In genomic region chr17:29212094-29212631, GRCh38 we compare ENCODE assay signal across 26 cellular contexts. TPM values are rescaled to one million over a fixed set of nuclear protein-coding genes. Genes with fewer than 3 reads are reported as not detected.
"Had no signal": no experiment of that assay in that cellular context is flagged by ENCODE, and none has a peak within 500 bp of the region (broad histone marks: within the 10 kb centered on the region; RNA-seq: fewer than 3 reads in every experiment).

No MANE protein-coding gene starts in this region.

- H3K9me3 Mint-ChIP-seq: activated CD4-positive, alpha-beta memory T cell treated with anti-CD3 and anti-CD28 coated beads, Interleukin-2, amount 10 ng/mL, durations not matched to agents 7 days and 5 days; activated naive CD4-positive, alpha-beta T cell treated with anti-CD3 and anti-CD28 coated beads, Interleukin-2, amount 10 ng/mL, durations not matched to agents 7 days and 5 days; immature natural killer cell; natural killer cell; T-helper 1 cell treated with Interleukin-12 subunit alpha and Interleukin-12 subunit beta and Interleukin-4 antibody, amounts not matched to agents 30 μg/mL and 1 μg/mL, for 36 hours had no signal

- H3K9me3 ChIP-seq: neutrophil, ovary, psoas muscle, right atrium auricular region, tibial nerve had no signal

- H3K4me1 Mint-ChIP-seq: immature natural killer cell, natural killer cell had no signal

- H3K27ac Mint-ChIP-seq: activated CD4-positive, alpha-beta memory T cell treated with anti-CD3 and anti-CD28 coated beads, Interleukin-2, amount 10 ng/mL, durations not matched to agents 7 days and 5 days; activated naive CD4-positive, alpha-beta T cell treated with anti-CD3 and anti-CD28 coated beads, Interleukin-2, amount 10 ng/mL, durations not matched to agents 7 days and 5 days; immature natural killer cell; natural killer cell; T-helper 1 cell treated with Interleukin-12 subunit alpha and Interleukin-12 subunit beta and Interleukin-4 antibody, amounts not matched to agents 30 μg/mL and 1 μg/mL, for 36 hours had no signal

- DNase-seq: activated CD4-positive, alpha-beta memory T cell treated with anti-CD3 and anti-CD28 coated beads, Interleukin-2, amount 10 ng/mL, durations not matched to agents 7 days and 5 days; activated CD4-positive, alpha-beta T cell treated with anti-CD3 and anti-CD28 coated beads for 48 hours; activated effector memory CD4-positive, alpha-beta T cell treated with anti-CD3 and anti-CD28 coated beads, Interleukin-2, amount 50 U/mL, for 16 hours; activated naive CD4-positive, alpha-beta T cell treated with anti-CD3 and anti-CD28 coated beads, Interleukin-2, amount 10 ng/mL, durations not matched to agents 7 days and 5 days; dermis blood vessel endothelial cell; effector memory CD4-positive, alpha-beta T cell; glutamatergic neuron; immature natural killer cell; left ventricle myocardium superior; natural killer cell; ovary; psoas muscle; stimulated activated CD4-positive, alpha-beta T cell treated with anti-CD3 and anti-CD28 coated beads, Interleukin-12 subunit alpha, Interleukin-12 subunit beta, amount 100 ng/mL, for 4 hours; stimulated activated CD4-positive, alpha-beta T cell treated with anti-CD3 and anti-CD28 coated beads, Interleukin-4, amount 100 ng/mL, for 4 hours; stimulated activated naive CD8-positive, alpha-beta T cell treated with anti-CD3 and anti-CD28 coated beads, Interleukin-15, Interleukin-2, amounts not matched to agents 100 U/mL and 50 U/mL, for 24 hours had no signal

- H3K79me2 ChIP-seq: hepatocyte had no signal

- H3K4me3 ChIP-seq: hepatocyte, ovary, psoas muscle, right atrium auricular region, tibial nerve had no signal

- H2AFZ ChIP-seq: hepatocyte had no signal

- H3K4me2 ChIP-seq: hepatocyte had no signal

- H3K27me3 ChIP-seq: hepatocyte, ovary, right atrium auricular region, tibial nerve had no signal

- H3K4me3 Mint-ChIP-seq: activated CD4-positive, alpha-beta memory T cell treated with anti-CD3 and anti-CD28 coated beads, Interleukin-2, amount 10 ng/mL, durations not matched to agents 7 days and 5 days; activated naive CD4-positive, alpha-beta T cell treated with anti-CD3 and anti-CD28 coated beads, Interleukin-2, amount 10 ng/mL, durations not matched to agents 7 days and 5 days; immature natural killer cell; natural killer cell; T-helper 1 cell treated with Interleukin-12 subunit alpha and Interleukin-12 subunit beta and Interleukin-4 antibody, amounts not matched to agents 30 μg/mL and 1 μg/mL, for 36 hours had no signal

- H3K4me1 ChIP-seq: psoas muscle, right atrium auricular region had no signal

- H3K36me3 Mint-ChIP-seq: activated naive CD4-positive, alpha-beta T cell treated with anti-CD3 and anti-CD28 coated beads, Interleukin-2, amount 10 ng/mL, durations not matched to agents 7 days and 5 days; immature natural killer cell; natural killer cell had no signal

- ATAC-seq: left ventricle myocardium superior; natural killer cell; psoas muscle; stimulated activated naive CD8-positive, alpha-beta T cell treated with anti-CD3 and anti-CD28 coated beads, Interleukin-15, Interleukin-2, amounts not matched to agents 100 U/mL and 50 U/mL, for 24 hours had no signal

- H3K36me3 ChIP-seq: neutrophil, ovary, right atrium auricular region, tibial nerve had no signal

- H3K27ac ChIP-seq: hepatocyte, neutrophil, ovary, psoas muscle, right atrium auricular region had no signal

RNA-seq across cellular contexts. Expression of gene CRYBA1, which starts 34.5 kb away (rescaled TPM):
- total RNA-seq: activated CD4-positive, alpha-beta memory T cell treated with anti-CD3 and anti-CD28 coated beads, Interleukin-2, amount 10 ng/mL, durations not matched to agents 7 days and 5 days; cerebellum; dermis blood vessel endothelial cell; esophagus mucosa; frontal cortex; hepatocyte; left ventricle myocardium superior; natural killer cell; ovary; psoas muscle; right atrium auricular region; skeletal muscle tissue; subcutaneous adipose tissue; tibial nerve; urinary bladder had no signal
- polyA plus RNA-seq: hepatocyte, immature natural killer cell, ovary, psoas muscle, urinary bladder had no signal
